Comparison of ENCODE assay signal across 14 cellular contexts in the genomic region with DNA sequence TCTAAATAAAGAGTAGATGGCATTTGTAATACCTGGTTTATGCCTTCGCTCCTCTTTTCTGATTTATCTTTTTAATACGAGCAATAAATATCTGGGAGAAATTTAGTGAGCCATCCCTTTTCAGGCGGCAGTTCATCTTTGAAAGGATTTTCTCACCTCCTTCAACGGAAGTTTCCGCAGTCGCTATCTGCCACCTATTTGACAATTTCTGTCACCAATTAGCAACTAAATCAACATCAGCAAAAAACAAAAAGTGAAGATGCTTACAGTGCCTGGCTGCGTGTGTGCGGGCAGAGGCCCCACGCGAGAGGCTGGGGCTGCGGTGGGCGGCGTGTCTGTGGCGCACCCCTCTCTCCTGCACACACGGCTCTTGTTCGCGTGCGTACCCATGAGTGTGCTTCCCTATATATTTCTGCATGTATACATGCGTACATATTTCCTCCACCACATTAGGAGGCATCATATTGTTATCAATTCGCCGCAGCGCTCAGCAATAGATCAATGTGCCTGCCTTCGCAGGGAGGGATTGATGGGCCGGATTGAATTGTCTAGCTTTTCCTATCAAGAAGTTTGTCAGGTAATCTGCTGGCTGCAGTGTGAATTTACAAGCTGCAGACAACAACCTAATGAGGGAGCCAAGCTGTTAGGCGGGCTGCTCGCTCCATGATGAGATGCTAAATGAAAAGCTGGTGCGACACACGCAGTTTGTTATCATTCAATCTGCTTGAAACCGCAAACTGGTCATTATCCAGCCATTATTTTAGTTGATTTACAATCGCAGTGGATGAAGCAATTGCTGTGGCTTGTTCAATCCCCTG.
DNase-seq lines count a peak whose midpoint lies in the region; FAIRE-seq and TF ChIP-seq lines count a peak whose summit lies in the region.
"Had no signal": no experiment of that assay in that cellular context is flagged by ENCODE, and none has a peak within 500 bp of the region (broad histone marks: within the 10 kb centered on the region; RNA-seq: fewer than 3 reads in every experiment).

No MANE protein-coding gene starts in this region.

- H3K4me3 Mint-ChIP-seq in astrocyte (ENCODE audit: unreplicated experiment) (no peak overlapping the region), nephron (peak overlapping the region in 2 of 3 experiments; percentile 31 to 64)
- H3K4me3 Mint-ChIP-seq: activated CD4-positive, alpha-beta memory T cell treated with anti-CD3 and anti-CD28 coated beads, Interleukin-2, amount 10 ng/mL, durations not matched to agents 7 days and 5 days had no signal

- H3K4me3 ChIP-seq in astrocyte (ENCODE audit: insufficient read depth, low read depth, low read length) (no peak overlapping the region), lower leg skin (ENCODE audit: low read depth, poor library complexity, severe bottlenecking) (no peak overlapping the region), transverse colon (no peak overlapping the region), small intestine (ENCODE audit: low read depth in 1 of 2, low read length in 2 of 2) (no peak overlapping the region)
- H3K4me3 ChIP-seq: lung had no signal

- peaks cover 84% of the 10 kb centered on the region for H3K27me3 ChIP-seq in astrocyte (ENCODE audit: insufficient read depth, low read length)
- H3K27me3 ChIP-seq in transverse colon: peaks cover 96% of the 10 kb centered on the region
- peaks cover 0 to 47% of the 10 kb centered on the region in 2 donors for H3K27me3 ChIP-seq in small intestine (ENCODE audit: control insufficient read depth in 2 of 2, insufficient read depth in 2 of 2, low read length in 2 of 2)

- peaks cover 3% of the 10 kb centered on the region for H3K4me1 Mint-ChIP-seq in astrocyte (ENCODE audit: low read depth, unreplicated experiment)
- peaks cover 18% of the 10 kb centered on the region for H3K4me1 Mint-ChIP-seq in nephron

- H3K9ac ChIP-seq in astrocyte (ENCODE audit: low read length): no peak overlapping the region

- H3K79me2 ChIP-seq in astrocyte (ENCODE audit: insufficient read depth, low read length): no peaks in the 10 kb centered on the region

- WGBS in lower leg skin, 2 donors: 23 to 25% methylated on average over 30 of the region's 30 CpGs
- WGBS in transverse colon (ENCODE audit: low coverage in 1 of 2), 2 donors: 23 to 38% methylated on average over 7 to 30 of the region's 30 CpGs
- WGBS in small intestine, 3 donors: 13 to 23% (median 14%) methylated on average over 30 of the region's 30 CpGs

- H3K9me3 Mint-ChIP-seq in astrocyte (ENCODE audit: unreplicated experiment) (peaks cover 18% of the 10 kb centered on the region), nephron (no peaks in the 10 kb centered on the region)
- H3K9me3 Mint-ChIP-seq: activated CD4-positive, alpha-beta memory T cell treated with anti-CD3 and anti-CD28 coated beads, Interleukin-2, amount 10 ng/mL, durations not matched to agents 7 days and 5 days had no signal

- H2AFZ ChIP-seq in astrocyte (ENCODE audit: low read depth, low read length): no peak overlapping the region

- no peaks in the 10 kb centered on the region for H4K20me1 ChIP-seq in astrocyte (ENCODE audit: insufficient read depth, low read length)

- H3K36me3 Mint-ChIP-seq in astrocyte (ENCODE audit: low read depth, unreplicated experiment): no peaks in the 10 kb centered on the region
- no peaks in the 10 kb centered on the region for H3K36me3 Mint-ChIP-seq in nephron (ENCODE audit: low read depth)

- H3K27ac ChIP-seq in astrocyte (ENCODE audit: low read depth, low read length) (no peak overlapping the region), transverse colon (no peak overlapping the region), small intestine (ENCODE audit: low read depth in 1 of 2, low read length in 1 of 2) (no peak overlapping the region)

- no peak for TF ChIP-seq POLR2A in lower leg skin (IDR thresholded peaks at IDR 0.05)
- TF ChIP-seq POLR2A in transverse colon (IDR thresholded peaks at IDR 0.05): no peak

- FAIRE-seq in astrocyte (lab: Jason Lieb, UNC) (no peak), small intestine (lab: Jason Lieb, UNC) (no peak)
- FAIRE-seq: A204.1, GM18507 had no signal

- H3K27ac Mint-ChIP-seq in astrocyte (ENCODE audit: unreplicated experiment): no peak overlapping the region
- H3K27ac Mint-ChIP-seq in nephron: no peak overlapping the region
- H3K27ac Mint-ChIP-seq: activated CD4-positive, alpha-beta memory T cell treated with anti-CD3 and anti-CD28 coated beads, Interleukin-2, amount 10 ng/mL, durations not matched to agents 7 days and 5 days had no signal

- no peaks in the 10 kb centered on the region for H3K9me3 ChIP-seq in astrocyte (ENCODE audit: insufficient read depth, low read depth, low read length)
- no peaks in the 10 kb centered on the region for H3K9me3 ChIP-seq in transverse colon
- no peaks in the 10 kb centered on the region for H3K9me3 ChIP-seq in small intestine (ENCODE audit: control insufficient read depth, low read depth)

- peaks cover 85% of the 10 kb centered on the region for H3K27me3 Mint-ChIP-seq in astrocyte (ENCODE audit: low read depth, unreplicated experiment)
- H3K27me3 Mint-ChIP-seq in nephron (ENCODE audit: low read depth): peaks cover 100% of the 10 kb centered on the region

- TF ChIP-seq EP300 in transverse colon (IDR thresholded peaks at IDR 0.05; ENCODE audit: low read depth): no peak

- no peaks in the 10 kb centered on the region for H3K4me1 ChIP-seq in astrocyte (ENCODE audit: insufficient read depth, low read length)
- H3K4me1 ChIP-seq in transverse colon: peaks cover 5 to 15% (median 12%) of the 10 kb centered on the region in 4 donors
- H3K4me1 ChIP-seq in small intestine (ENCODE audit: control insufficient read depth in 2 of 2, insufficient read depth in 1 of 2, low read depth in 1 of 2, low read length in 1 of 2): peaks cover 0 to 3% of the 10 kb centered on the region in 2 donors

- H3K36me3 ChIP-seq in astrocyte (ENCODE audit: insufficient read depth, low read length) (no peaks in the 10 kb centered on the region), transverse colon (no peaks in the 10 kb centered on the region), small intestine (ENCODE audit: control insufficient read depth in 2 of 2, insufficient read depth in 2 of 2, low read length in 2 of 2) (no peaks in the 10 kb centered on the region)

- H3K4me2 ChIP-seq in astrocyte (ENCODE audit: low read length): peak overlapping the region; percentile 10

- DNase-seq in NCI-H2227 (lab: John Stamatoyannopoulos, UW; ENCODE audit: unreplicated experiment) (peak; percentile 25), NCI-H2227 treated with DMSO at 0.1 percent for 48 hours (lab: John Stamatoyannopoulos, UW) (no peak), MV-4-11 (lab: John Stamatoyannopoulos, UW) (peak; percentile 16), astrocyte (ENCODE audit: low read depth) (no peak), lower leg skin (ENCODE audit: low spot score in 2 of 2) (no peak), transverse colon (no peak), small intestine (no peak)
- DNase-seq: activated CD4-positive, alpha-beta memory T cell treated with anti-CD3 and anti-CD28 coated beads, Interleukin-2, amount 10 ng/mL, durations not matched to agents 7 days and 5 days; DMS79 treated with DMSO at 0.1 percent for 48 hours; stimulated activated CD4-positive, alpha-beta T cell treated with anti-CD3 and anti-CD28 coated beads, Interleukin-4, amount 100 ng/mL, for 1 hour had no signal

- intact Hi-C loops in lower leg skin (cut with DNase I; ENCODE audit: low total_unique reads): no loop called here
- intact Hi-C loops in transverse colon (cut with DNase I; ENCODE audit: low total_unique reads): no loop called here

- TF ChIP-seq CTCF in astrocyte (IDR thresholded peaks at IDR 0.05; ENCODE audit: insufficient read depth, low read depth, low read length) (no peak), nephron (IDR thresholded peaks at IDR 0.05; ENCODE audit: unreplicated experiment in 3 of 3) (no peak), lower leg skin (IDR thresholded peaks at IDR 0.05) (no peak), transverse colon (IDR thresholded peaks at IDR 0.05) (no peak)

- in situ Hi-C loops in transverse colon (cut with MboI; ENCODE audit: low pct_ligation_motif_present in 1 of 4, low pct_unique_long_range_greater_than_20kb in 1 of 4, low sequenced_read_pairs in 3 of 4): no loop called here

Comparison
In these comparisons a context has a peak if more than half of its experiments do, and no peak if none do; other contexts are left out.
1. DNase-seq: peak in NCI-H2227 (single experiment) and MV-4-11 (single experiment); none in NCI-H2227 treated with DMSO at 0.1 percent for 48 hours (single experiment), astrocyte (single experiment), lower leg skin (0 of 2), transverse colon (single experiment) and small intestine (single experiment).